In genomic region chr4:73679836-73680235, GRCh38 we compare ENCODE assay signal across 20 cellular contexts. TPM values are rescaled to one million over a fixed set of nuclear protein-coding genes. Genes with fewer than 3 reads are reported as not detected.
DNase-seq lines count a peak whose midpoint lies in the region; ATAC-seq and TF ChIP-seq lines count a peak whose summit lies in the region.
"Had no signal": no experiment of that assay in that cellular context is flagged by ENCODE, and none has a peak within 500 bp of the region (broad histone marks: within the 10 kb centered on the region; RNA-seq: fewer than 3 reads in every experiment).

No MANE protein-coding gene starts in this region.

- H3K36me3 Mint-ChIP-seq in type B pancreatic cell: no peaks in the 10 kb centered on the region
- H3K36me3 Mint-ChIP-seq: natural killer cell; stimulated activated naive B cell treated with anti-CD40 and anti-IgM and Interleukin-4, amounts not matched to agents 10 μg/mL and 1 μg/mL and 100 μg/mL, for 72 hours had no signal

- peak; percentile 25 for DNase-seq in GM03348 (ENCODE audit: low spot score)
- DNase-seq in RPMI7951 (ENCODE audit: low read depth): peak; percentile 84
- DNase-seq in epithelial cell of esophagus (ENCODE audit: low read depth): peak; percentile 41
- peak; percentile 78 for DNase-seq in renal cortical epithelial cell (ENCODE audit: low read depth)
- no peak for DNase-seq in NK-92 treated with Interleukin-12 subunit alpha and Interleukin-12 subunit beta, amount 100 ng/mL, for 24 hours (lab: John Stamatoyannopoulos, UW)
- DNase-seq in NCI-H345 treated with DMSO at 0.1 percent for 48 hours (lab: John Stamatoyannopoulos, UW; ENCODE audit: unreplicated experiment): no peak
- no peak for DNase-seq in type B pancreatic cell (ENCODE audit: extremely low spot score, unreplicated experiment)
- DNase-seq: activated CD4-positive, alpha-beta T cell treated with anti-CD3 and anti-CD28 coated beads for 1 hour; amygdala; colonic mucosa; erythroblast; mesenchymal stem cell; natural killer cell; NCI-H1694 treated with DMSO at 0.1 percent for 48 hours; NCI-H446 treated with DMSO at 0.1 percent for 48 hours; psoas muscle; SJCRH30; stimulated activated naive B cell treated with anti-CD40 and anti-IgM and Interleukin-4, amounts not matched to agents 10 μg/mL and 1 μg/mL and 100 μg/mL, for 72 hours; trophoblast cell had no signal

- no peaks in the 10 kb centered on the region for H3K27me3 Mint-ChIP-seq in type B pancreatic cell

- TF ChIP-seq CTCF in epithelial cell of esophagus (IDR thresholded peaks at IDR 0.05; ENCODE audit: insufficient read depth, low read depth, low read length, missing control alignments): no peak
- no peak for TF ChIP-seq CTCF in type B pancreatic cell (conservative IDR thresholded peaks at IDR 0.05)

- H3K27ac Mint-ChIP-seq in type B pancreatic cell: no peak overlapping the region
- H3K27ac Mint-ChIP-seq: natural killer cell; stimulated activated naive B cell treated with anti-CD40 and anti-IgM and Interleukin-4, amounts not matched to agents 10 μg/mL and 1 μg/mL and 100 μg/mL, for 72 hours had no signal

- peaks cover 6% of the 10 kb centered on the region for H3K4me1 Mint-ChIP-seq in type B pancreatic cell (ENCODE audit: unreplicated experiment)
- H3K4me1 Mint-ChIP-seq: natural killer cell had no signal

- no peak for ATAC-seq in GM21723 (IDR thresholded peaks at IDR 0.05; ENCODE audit: unreplicated experiment)
- ATAC-seq: natural killer cell; psoas muscle; stimulated activated naive B cell treated with anti-CD40 and anti-IgM and Interleukin-4, amounts not matched to agents 10 μg/mL and 1 μg/mL and 100 μg/mL, for 72 hours had no signal

- H3K4me3 ChIP-seq in epithelial cell of esophagus (ENCODE audit: low read length): no peak overlapping the region
- H3K4me3 ChIP-seq: colonic mucosa, psoas muscle, SJCRH30 had no signal

- H3K4me3 Mint-ChIP-seq in type B pancreatic cell: no peak overlapping the region
- H3K4me3 Mint-ChIP-seq: natural killer cell; stimulated activated naive B cell treated with anti-CD40 and anti-IgM and Interleukin-4, amounts not matched to agents 10 μg/mL and 1 μg/mL and 100 μg/mL, for 72 hours had no signal

- no peaks in the 10 kb centered on the region for H3K9me3 Mint-ChIP-seq in type B pancreatic cell
- H3K9me3 Mint-ChIP-seq: natural killer cell; stimulated activated naive B cell treated with anti-CD40 and anti-IgM and Interleukin-4, amounts not matched to agents 10 μg/mL and 1 μg/mL and 100 μg/mL, for 72 hours had no signal

RNA-seq across cellular contexts. Expression of gene RASSF6, which starts 59.6 kb away (rescaled TPM):
- total RNA-seq in RPMI7951 (2014; rRNA removed; shearing (Covaris generic)): under 0.01 and 0.12 TPM in 2 replicates
- total RNA-seq in renal cortical epithelial cell (8.3 and 10.6 TPM in 2 replicates), type B pancreatic cell (ENCODE audit: low replicate concordance) (5.3 and 11.8 TPM in 2 replicates)
- total RNA-seq: psoas muscle had no signal

Comparison
In these comparisons a context has a peak if more than half of its experiments do, and no peak if none do; other contexts are left out.
1. DNase-seq: peak in GM03348 (single experiment), RPMI7951 (single experiment), epithelial cell of esophagus (single experiment) and renal cortical epithelial cell (single experiment); none in NK-92 treated with Interleukin-12 subunit alpha and Interleukin-12 subunit beta, amount 100 ng/mL, for 24 hours (single experiment), NCI-H345 treated with DMSO at 0.1 percent for 48 hours (single experiment) and type B pancreatic cell (single experiment).